20 cellular contexts compared by ENCODE assay signal in genomic region chr1:168443899-168444298, GRCh38.
DNase-seq lines count a peak whose midpoint lies in the region; ATAC-seq and TF ChIP-seq lines count a peak whose summit lies in the region.
"Had no signal": no experiment of that assay in that cellular context is flagged by ENCODE, and none has a peak within 500 bp of the region (broad histone marks: within the 10 kb centered on the region; RNA-seq: fewer than 3 reads in every experiment).

No MANE protein-coding gene starts in this region.

- H3K9me3 Mint-ChIP-seq in activated naive CD4-positive, alpha-beta T cell treated with anti-CD3 and anti-CD28 coated beads for 36 hours, result no peaks in the 10 kb centered on the region
- peaks cover 12% of the 10 kb centered on the region for H3K9me3 Mint-ChIP-seq in activated CD4-positive, alpha-beta T cell treated with anti-CD3 and anti-CD28 coated beads, Interleukin-2, amount 10 ng/mL, durations not matched to agents 24 days and 14 days
- peaks cover 4% of the 10 kb centered on the region for H3K9me3 Mint-ChIP-seq in activated naive CD8-positive, alpha-beta T cell treated with anti-CD3 and anti-CD28 coated beads, Interleukin-2, amount 50 U/mL, for 24 hours
- no peaks in the 10 kb centered on the region for H3K9me3 Mint-ChIP-seq in stimulated activated naive CD8-positive, alpha-beta T cell treated with anti-CD3 and anti-CD28 coated beads, Interleukin-15, amount 100 ng/mL, for 72 hours

- peak; percentile 50 for DNase-seq in activated naive CD4-positive, alpha-beta T cell treated with anti-CD3 and anti-CD28 coated beads for 36 hours
- DNase-seq in activated naive CD4-positive, alpha-beta T cell treated with anti-CD3 and anti-CD28 coated beads, Interleukin-2, amount 50 U/mL, for 16 hours, result no peak
- peak; percentile 85 for DNase-seq in activated CD4-positive, alpha-beta T cell treated with anti-CD3 and anti-CD28 coated beads, Interleukin-2, amount 10 ng/mL, durations not matched to agents 24 days and 14 days
- DNase-seq in activated naive CD8-positive, alpha-beta T cell treated with anti-CD3 and anti-CD28 coated beads, Interleukin-2, amount 50 U/mL, for 24 hours, result peak; percentile 25
- DNase-seq in stimulated activated naive CD8-positive, alpha-beta T cell treated with anti-CD3 and anti-CD28 coated beads, Interleukin-15, amount 100 ng/mL, for 72 hours, result peak; percentile 52 to 66
- DNase-seq in RWPE1 (ENCODE audit: low spot score) (no peak), breast epithelium (ENCODE audit: low spot score in 2 of 2) (no peak)
- DNase-seq: brain microvascular endothelial cell; Caco-2; cortex of kidney; heart right ventricle; Karpas-422; NCI-H1048; NCI-H1930; NCI-H446 treated with DMSO at 0.1 percent for 48 hours; NK-92 treated with Interleukin-12 subunit alpha and Interleukin-12 subunit beta, amount 100 ng/mL, for 24 hours; nucleus accumbens had no signal

- H3K4me3 Mint-ChIP-seq in activated naive CD4-positive, alpha-beta T cell treated with anti-CD3 and anti-CD28 coated beads for 36 hours, result no peak overlapping the region
- peak overlapping the region; percentile 55 for H3K4me3 Mint-ChIP-seq in activated CD4-positive, alpha-beta T cell treated with anti-CD3 and anti-CD28 coated beads, Interleukin-2, amount 10 ng/mL, durations not matched to agents 24 days and 14 days
- peak overlapping the region; percentile 19 for H3K4me3 Mint-ChIP-seq in activated naive CD8-positive, alpha-beta T cell treated with anti-CD3 and anti-CD28 coated beads, Interleukin-2, amount 50 U/mL, for 24 hours
- peak overlapping the region; percentile 62 to 63 for H3K4me3 Mint-ChIP-seq in stimulated activated naive CD8-positive, alpha-beta T cell treated with anti-CD3 and anti-CD28 coated beads, Interleukin-15, amount 100 ng/mL, for 72 hours

- no peaks in the 10 kb centered on the region for H3K27me3 ChIP-seq in breast epithelium
- H3K27me3 ChIP-seq: brain microvascular endothelial cell, heart right ventricle had no signal

- ATAC-seq in activated naive CD8-positive, alpha-beta T cell treated with anti-CD3 and anti-CD28 coated beads, Interleukin-2, amount 50 U/mL, for 24 hours, result peak; percentile 60
- peak; percentile 87 for ATAC-seq in stimulated activated naive CD8-positive, alpha-beta T cell treated with anti-CD3 and anti-CD28 coated beads, Interleukin-15, amount 100 ng/mL, for 72 hours
- ATAC-seq in HG03442 (IDR thresholded peaks at IDR 0.05; ENCODE audit: unreplicated experiment), result no peak
- ATAC-seq: heart right ventricle had no signal

- H3K4me1 ChIP-seq in breast epithelium, result no peaks in the 10 kb centered on the region

- TF ChIP-seq CTCF in RWPE1 (conservative IDR thresholded peaks at IDR 0.05; ENCODE audit: low read depth), result no peak
- TF ChIP-seq CTCF in breast epithelium (IDR thresholded peaks at IDR 0.05), result no peak

- no peaks in the 10 kb centered on the region for H3K9me3 ChIP-seq in breast epithelium
- H3K9me3 ChIP-seq: Caco-2, heart right ventricle, thoracic aorta had no signal

- H3K4me3 ChIP-seq in breast epithelium, result no peak overlapping the region
- H3K4me3 ChIP-seq: heart right ventricle, SK-N-MC, thoracic aorta had no signal

- CTCF ChIA-PET in activated naive CD4-positive, alpha-beta T cell treated with anti-CD3 and anti-CD28 coated beads for 36 hours (lab: Charles Lee), result interaction anchor here (1.0 to 5.5 kb wide), 5 partner anchors 11 to 159 kb away, joined by 3 to 29 read pairs (median 5); no protein-coding TSS in a partner anchor
- CTCF ChIA-PET in RWPE1 (lab: Yijun Ruan, JAX), result interaction anchor here (0.7 to 1.1 kb wide), 2 partner anchors 101 to 766 kb away, joined by 3 read pairs; no protein-coding TSS in a partner anchor

- intact Hi-C loops in activated naive CD4-positive, alpha-beta T cell treated with anti-CD3 and anti-CD28 coated beads for 36 hours (cut with micrococcal nuclease), result no loop called here
- intact Hi-C loops in activated CD4-positive, alpha-beta T cell treated with anti-CD3 and anti-CD28 coated beads, Interleukin-2, amount 10 ng/mL, durations not matched to agents 24 days and 14 days (cut with micrococcal nuclease), result loop anchor here (1.0 to 5.0 kb wide), 2 partner anchors 22 to 903 kb away; no protein-coding TSS in a partner anchor
- intact Hi-C loops in breast epithelium (cut with DNase I; ENCODE audit: low total_unique reads), result no loop called here

- no peaks in the 10 kb centered on the region for H3K36me3 Mint-ChIP-seq in activated naive CD4-positive, alpha-beta T cell treated with anti-CD3 and anti-CD28 coated beads for 36 hours (ENCODE audit: low read depth)
- peaks cover 2% of the 10 kb centered on the region for H3K36me3 Mint-ChIP-seq in activated CD4-positive, alpha-beta T cell treated with anti-CD3 and anti-CD28 coated beads, Interleukin-2, amount 10 ng/mL, durations not matched to agents 24 days and 14 days (ENCODE audit: low read depth)
- peaks cover 3% of the 10 kb centered on the region for H3K36me3 Mint-ChIP-seq in activated naive CD8-positive, alpha-beta T cell treated with anti-CD3 and anti-CD28 coated beads, Interleukin-2, amount 50 U/mL, for 24 hours (ENCODE audit: low read depth)

- H3K36me3 ChIP-seq in breast epithelium, result no peaks in the 10 kb centered on the region
- H3K36me3 ChIP-seq: brain microvascular endothelial cell, heart right ventricle, thoracic aorta had no signal

- peaks cover 42% of the 10 kb centered on the region for H3K4me1 Mint-ChIP-seq in activated naive CD4-positive, alpha-beta T cell treated with anti-CD3 and anti-CD28 coated beads for 36 hours (ENCODE audit: low read depth)
- peaks cover 62% of the 10 kb centered on the region for H3K4me1 Mint-ChIP-seq in activated CD4-positive, alpha-beta T cell treated with anti-CD3 and anti-CD28 coated beads, Interleukin-2, amount 10 ng/mL, durations not matched to agents 24 days and 14 days
- peaks cover 66% of the 10 kb centered on the region for H3K4me1 Mint-ChIP-seq in activated naive CD8-positive, alpha-beta T cell treated with anti-CD3 and anti-CD28 coated beads, Interleukin-2, amount 50 U/mL, for 24 hours
- H3K4me1 Mint-ChIP-seq in stimulated activated naive CD8-positive, alpha-beta T cell treated with anti-CD3 and anti-CD28 coated beads, Interleukin-15, amount 100 ng/mL, for 72 hours, result peaks cover 78% of the 10 kb centered on the region

- POLR2A ChIA-PET in RWPE1 (lab: Yijun Ruan, JAX; ENCODE audit: low non-redundant PET), result no interaction called here

- no peaks in the 10 kb centered on the region for H3K27me3 Mint-ChIP-seq in activated naive CD4-positive, alpha-beta T cell treated with anti-CD3 and anti-CD28 coated beads for 36 hours (ENCODE audit: low read depth)
- no peaks in the 10 kb centered on the region for H3K27me3 Mint-ChIP-seq in activated CD4-positive, alpha-beta T cell treated with anti-CD3 and anti-CD28 coated beads, Interleukin-2, amount 10 ng/mL, durations not matched to agents 24 days and 14 days
- no peaks in the 10 kb centered on the region for H3K27me3 Mint-ChIP-seq in activated naive CD8-positive, alpha-beta T cell treated with anti-CD3 and anti-CD28 coated beads, Interleukin-2, amount 50 U/mL, for 24 hours
- no peaks in the 10 kb centered on the region for H3K27me3 Mint-ChIP-seq in stimulated activated naive CD8-positive, alpha-beta T cell treated with anti-CD3 and anti-CD28 coated beads, Interleukin-15, amount 100 ng/mL, for 72 hours

- H3K27ac ChIP-seq in RWPE1 (no peak overlapping the region), breast epithelium (no peak overlapping the region)
- H3K27ac ChIP-seq: brain microvascular endothelial cell, SK-N-MC, thoracic aorta had no signal

- H3K27ac Mint-ChIP-seq in activated naive CD4-positive, alpha-beta T cell treated with anti-CD3 and anti-CD28 coated beads for 36 hours, result no peak overlapping the region
- peak overlapping the region; percentile 51 for H3K27ac Mint-ChIP-seq in activated CD4-positive, alpha-beta T cell treated with anti-CD3 and anti-CD28 coated beads, Interleukin-2, amount 10 ng/mL, durations not matched to agents 24 days and 14 days
- H3K27ac Mint-ChIP-seq in activated naive CD8-positive, alpha-beta T cell treated with anti-CD3 and anti-CD28 coated beads, Interleukin-2, amount 50 U/mL, for 24 hours, result peak overlapping the region; percentile 83
- peak overlapping the region; percentile 82 to 86 for H3K27ac Mint-ChIP-seq in stimulated activated naive CD8-positive, alpha-beta T cell treated with anti-CD3 and anti-CD28 coated beads, Interleukin-15, amount 100 ng/mL, for 72 hours

- no peak for TF ChIP-seq POLR2A in breast epithelium (IDR thresholded peaks at IDR 0.05)

Comparison
In these comparisons a context has a peak if more than half of its experiments do, and no peak if none do; other contexts are left out.
1. DNase-seq: peak in activated naive CD4-positive, alpha-beta T cell treated with anti-CD3 and anti-CD28 coated beads for 36 hours (single experiment), activated CD4-positive, alpha-beta T cell treated with anti-CD3 and anti-CD28 coated beads, Interleukin-2, amount 10 ng/mL, durations not matched to agents 24 days and 14 days (single experiment), activated naive CD8-positive, alpha-beta T cell treated with anti-CD3 and anti-CD28 coated beads, Interleukin-2, amount 50 U/mL, for 24 hours (single experiment) and stimulated activated naive CD8-positive, alpha-beta T cell treated with anti-CD3 and anti-CD28 coated beads, Interleukin-15, amount 100 ng/mL, for 72 hours (2 of 2); none in activated naive CD4-positive, alpha-beta T cell treated with anti-CD3 and anti-CD28 coated beads, Interleukin-2, amount 50 U/mL, for 16 hours (single experiment), RWPE1 (single experiment) and breast epithelium (0 of 2).